ENCODE assay signal across 8 cellular contexts in the genomic region with DNA sequence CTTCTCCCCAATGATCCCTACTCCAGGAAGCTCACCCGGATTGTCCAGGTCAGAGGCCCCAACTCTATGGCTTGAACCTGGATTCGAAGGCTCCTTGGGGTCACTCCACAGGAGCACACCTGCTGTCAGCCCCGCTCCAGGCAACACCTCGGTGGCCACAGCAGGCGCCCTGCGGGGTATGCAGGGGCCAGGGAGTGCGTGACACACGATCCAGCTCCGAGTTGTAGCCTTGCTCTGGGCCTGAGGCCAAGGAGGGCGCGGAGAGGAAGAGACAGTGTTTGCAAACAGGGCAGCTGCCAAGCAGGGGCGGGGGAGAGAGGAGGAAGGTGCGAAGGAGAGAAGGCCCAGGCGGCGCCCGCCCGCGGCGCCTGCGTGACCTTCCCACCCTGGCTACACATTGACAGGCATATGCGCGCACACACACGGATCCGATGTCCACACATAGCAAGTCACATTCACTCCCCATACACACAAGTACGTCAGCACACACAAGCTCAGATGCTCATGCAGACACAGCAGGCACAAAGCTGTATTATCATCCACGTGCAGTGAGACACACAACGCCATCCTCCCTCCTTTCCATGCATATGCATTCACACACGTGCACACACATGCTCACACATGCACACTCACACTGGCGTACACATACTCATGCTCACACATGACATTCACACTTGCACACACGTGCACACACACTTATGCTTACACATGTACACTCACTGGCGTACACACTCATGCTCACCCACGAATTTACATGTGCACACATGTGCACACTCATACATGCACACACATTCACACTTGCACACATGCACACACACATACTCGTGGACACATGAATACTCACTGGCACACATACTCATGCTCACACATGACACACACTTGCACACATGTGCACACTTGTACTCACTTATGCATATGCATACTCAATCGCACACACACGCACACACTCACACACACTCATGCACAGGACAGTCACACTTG. TPM values are rescaled to one million over a fixed set of nuclear protein-coding genes. Genes with fewer than 3 reads are reported as not detected.
A peak's percentile ranks its signal among the peaks of the same experiment; 100 is the strongest.
DNase-seq lines count a peak whose midpoint lies in the region; ATAC-seq and FAIRE-seq lines count a peak whose summit lies in the region.

No MANE protein-coding gene starts in this region.

- no peaks in the 10 kb centered on the region for H3K9me3 Mint-ChIP-seq in activated T-cell treated with anti-CD3 and anti-CD28 coated beads, Interleukin-2, amount 50 U/mL, for 24 hours
- no peaks in the 10 kb centered on the region for H3K9me3 Mint-ChIP-seq in activated T-cell treated with anti-CD3 and anti-CD28 coated beads, Interleukin-2, amount 50 U/mL, for 4 hours

- H3K36me3 ChIP-seq in skeletal muscle satellite cell (ENCODE audit: insufficient read depth, low read length) = no peaks in the 10 kb centered on the region

- H3K9me3 ChIP-seq in skeletal muscle satellite cell (replicated peaks; ENCODE audit: low read length) = no peaks in the 10 kb centered on the region

- peaks cover 3% of the 10 kb centered on the region for H3K27me3 Mint-ChIP-seq in activated T-cell treated with anti-CD3 and anti-CD28 coated beads, Interleukin-2, amount 50 U/mL, for 24 hours
- H3K27me3 Mint-ChIP-seq in activated T-cell treated with anti-CD3 and anti-CD28 coated beads, Interleukin-2, amount 50 U/mL, for 4 hours (ENCODE audit: low read depth) = peaks cover 2% of the 10 kb centered on the region

- peak; percentile 36 for DNase-seq in activated T-cell treated with anti-CD3 and anti-CD28 coated beads, Interleukin-2, amount 50 U/mL, for 24 hours
- DNase-seq in activated T-cell treated with anti-CD3 and anti-CD28 coated beads, Interleukin-2, amount 50 U/mL, for 4 hours = no peak
- DNase-seq in RCC 7860 (ENCODE audit: low spot score) (peak; percentile 32), foreskin melanocyte (peak; percentile 23)

- H3K4me3 Mint-ChIP-seq in activated T-cell treated with anti-CD3 and anti-CD28 coated beads, Interleukin-2, amount 50 U/mL, for 24 hours = no peak overlapping the region
- no peak overlapping the region for H3K4me3 Mint-ChIP-seq in activated T-cell treated with anti-CD3 and anti-CD28 coated beads, Interleukin-2, amount 50 U/mL, for 4 hours

- ATAC-seq in activated T-cell treated with anti-CD3 and anti-CD28 coated beads, Interleukin-2, amount 50 U/mL, for 4 hours = no peak
- ATAC-seq in GM18498 (IDR thresholded peaks at IDR 0.05; ENCODE audit: unreplicated experiment) (no peak), HG02588 (IDR thresholded peaks at IDR 0.05; ENCODE audit: unreplicated experiment) (no peak), HG03439 (IDR thresholded peaks at IDR 0.05; ENCODE audit: unreplicated experiment) (no peak)

- no peak for FAIRE-seq in RCC 7860 (lab: Jason Lieb, UNC)

- no peaks in the 10 kb centered on the region for H3K27me3 ChIP-seq in skeletal muscle satellite cell (ENCODE audit: control insufficient read depth, insufficient read depth, low read length)

- H3K36me3 Mint-ChIP-seq in activated T-cell treated with anti-CD3 and anti-CD28 coated beads, Interleukin-2, amount 50 U/mL, for 24 hours (ENCODE audit: low read depth) = no peaks in the 10 kb centered on the region
- H3K36me3 Mint-ChIP-seq in activated T-cell treated with anti-CD3 and anti-CD28 coated beads, Interleukin-2, amount 50 U/mL, for 4 hours (ENCODE audit: insufficient read depth) = no peaks in the 10 kb centered on the region

- H3K27ac Mint-ChIP-seq in activated T-cell treated with anti-CD3 and anti-CD28 coated beads, Interleukin-2, amount 50 U/mL, for 24 hours = no peak overlapping the region

- H3K4me2 ChIP-seq in skeletal muscle satellite cell (ENCODE audit: low read length) = peak overlapping the region; percentile 31

- H3K4me1 Mint-ChIP-seq in activated T-cell treated with anti-CD3 and anti-CD28 coated beads, Interleukin-2, amount 50 U/mL, for 24 hours (ENCODE audit: low read depth) = no peaks in the 10 kb centered on the region
- H3K4me1 Mint-ChIP-seq in activated T-cell treated with anti-CD3 and anti-CD28 coated beads, Interleukin-2, amount 50 U/mL, for 4 hours (ENCODE audit: low read depth) = no peaks in the 10 kb centered on the region

- no peak overlapping the region for H3K9ac ChIP-seq in skeletal muscle satellite cell (ENCODE audit: low read depth, low read length)

- peaks cover 14% of the 10 kb centered on the region for H3K4me1 ChIP-seq in skeletal muscle satellite cell (ENCODE audit: control insufficient read depth, insufficient read depth, low read length)

- H3K4me3 ChIP-seq in skeletal muscle satellite cell (ENCODE audit: low read length) = no peak overlapping the region

RNA-seq across cellular contexts. Expression of gene SBK2, which starts 10.4 kb away (rescaled TPM):
- total RNA-seq in activated T-cell treated with anti-CD3 and anti-CD28 coated beads, Interleukin-2, amount 50 U/mL, for 4 hours = not detected
- total RNA-seq in skeletal muscle satellite cell (2012; rRNA removed) = 0.87 TPM in 1 of 2 replicates, not detected in the other

RNA-seq across cellular contexts. Expression of gene SBK3, which starts 18.8 kb away (rescaled TPM):
- not detected for total RNA-seq in activated T-cell treated with anti-CD3 and anti-CD28 coated beads, Interleukin-2, amount 50 U/mL, for 4 hours
- not detected in 2 replicates for total RNA-seq in skeletal muscle satellite cell (2012; rRNA removed)

RNA-seq across cellular contexts. Expression of gene SSC5D, which starts 38.3 kb away (rescaled TPM):
- under 1 TPM; 0.29 to 0.66 (median 0.38) TPM for total RNA-seq in activated T-cell treated with anti-CD3 and anti-CD28 coated beads, Interleukin-2, amount 50 U/mL, for 4 hours
- 11.9 and 24.2 TPM in 2 replicates for total RNA-seq in skeletal muscle satellite cell (2012; rRNA removed)

RNA-seq across cellular contexts. Expression of gene NAT14, which starts 41.5 kb away (rescaled TPM):
- 10 to 100 TPM; 16.0 to 23.4 (median 17.6) TPM for total RNA-seq in activated T-cell treated with anti-CD3 and anti-CD28 coated beads, Interleukin-2, amount 50 U/mL, for 4 hours
- 10.0 and 10.9 TPM in 2 replicates for total RNA-seq in skeletal muscle satellite cell (2012; rRNA removed)

RNA-seq across cellular contexts. Expression of gene ZNF628, which starts 50.1 kb away (rescaled TPM):
- total RNA-seq in activated T-cell treated with anti-CD3 and anti-CD28 coated beads, Interleukin-2, amount 50 U/mL, for 4 hours = 10 to 100 TPM; 11.0 to 12.6 (median 12.1) TPM
- total RNA-seq in skeletal muscle satellite cell (2012; rRNA removed) = 0.66 and 2.0 TPM in 2 replicates
